In genomic region chr1:920008-920407, GRCh38 we compare ENCODE assay signal across 20 cellular contexts. TPM values are rescaled to one million over a fixed set of nuclear protein-coding genes. Genes with fewer than 3 reads are reported as not detected.
DNase-seq lines count a peak whose midpoint lies in the region; ATAC-seq, FAIRE-seq and TF ChIP-seq lines count a peak whose summit lies in the region.
"Had no signal": no experiment of that assay in that cellular context is flagged by ENCODE, and none has a peak within 500 bp of the region (broad histone marks: within the 10 kb centered on the region; RNA-seq: fewer than 3 reads in every experiment).

No MANE protein-coding gene starts in this region.

- H4K20me1 ChIP-seq in BLaER1 (peaks cover 19% of the 10 kb centered on the region; the same call in 1 of the 2 replicates), HCT116 (ENCODE audit: insufficient read depth) (no peaks in the 10 kb centered on the region)

- no peaks in the 10 kb centered on the region for H3K79me2 ChIP-seq in HCT116 (ENCODE audit: insufficient read depth, low read length)

- RAD21 ChIA-PET in HCT116 (lab: Charles Lee; ENCODE audit: low non-redundant PET in 1 of 2, low total read pairs in 2 of 2, uncharacterized antibody in 2 of 2, unreplicated experiment in 2 of 2) = no interaction called here

- POLR2A ChIA-PET in HCT116 (lab: Charles Lee) = no interaction called here

- H3K9me3 ChIP-seq in BLaER1 = no peaks in the 10 kb centered on the region
- no peaks in the 10 kb centered on the region for H3K9me3 ChIP-seq in HCT116 (ENCODE audit: control insufficient read depth in 1 of 2, insufficient read depth in 1 of 2, low read depth in 1 of 2, low read length in 2 of 2)
- H3K9me3 ChIP-seq: gastrocnemius medialis, left lung, right atrium auricular region, tibial nerve had no signal

- TF ChIP-seq POLR2A in HCT116 (IDR thresholded peaks at IDR 0.05; ENCODE audit: borderline replicate concordance, extremely low read depth, insufficient read depth, insufficient read length) = no peak

- H3K4me3 ChIP-seq in BLaER1 (no peak overlapping the region), HCT116 (replicated peaks in 1 of 2; ENCODE audit: low read depth in 1 of 2, low read length in 2 of 2) (no peak overlapping the region)
- H3K4me3 ChIP-seq: gastrocnemius medialis, left lung, right atrium auricular region, tibial nerve had no signal

- CTCF ChIA-PET in HCT116 (lab: Charles Lee) = no interaction called here

- peak overlapping the region; percentile 100 for H3K4me2 ChIP-seq in BLaER1
- H3K4me2 ChIP-seq in HCT116 (ENCODE audit: low read length) = no peak overlapping the region

- TF ChIP-seq RAD21 in HCT116 (IDR thresholded peaks at IDR 0.05; ENCODE audit: low read depth) = no peak

- BruUV-seq in HCT116 (replicated peaks; lab: Mats Ljungman, UMichigan) = no TSS peak

- ATAC-seq in HCT116 = no peak
- ATAC-seq in left colon = no peak
- ATAC-seq in GM21447 (IDR thresholded peaks at IDR 0.05; ENCODE audit: unreplicated experiment) = no peak
- ATAC-seq: activated CD4-positive, CD25-positive, alpha-beta regulatory T cell treated with anti-CD3 and anti-CD28 coated beads, Interleukin-2, amount 50 U/mL, for 24 hours; activated naive CD8-positive, alpha-beta T cell treated with anti-CD3 and anti-CD28 coated beads, Interleukin-2, amount 50 U/mL, for 24 hours; gastrocnemius medialis had no signal

- intact Hi-C loops in HCT116 (cut with micrococcal nuclease) (no loop called here), left colon (cut with DNase I, micrococcal nuclease) (no loop called here)

- no peaks in the 10 kb centered on the region for H3K36me3 ChIP-seq in BLaER1
- no peaks in the 10 kb centered on the region for H3K36me3 ChIP-seq in HCT116 (ENCODE audit: control insufficient read depth in 1 of 2, insufficient read depth in 2 of 2, low read length in 2 of 2)
- H3K36me3 ChIP-seq: gastrocnemius medialis, left lung, right atrium auricular region, tibial nerve had no signal

- H3K27me3 ChIP-seq in BLaER1 = peaks cover 36% of the 10 kb centered on the region
- H3K27me3 ChIP-seq in HCT116 (ENCODE audit: insufficient read depth, low read length) = peaks cover 37% of the 10 kb centered on the region; the same call in 1 of the 2 replicates
- H3K27me3 ChIP-seq: right atrium auricular region had no signal

- peaks cover 98% of the 10 kb centered on the region for H3K4me1 ChIP-seq in BLaER1
- H3K4me1 ChIP-seq in HCT116 (ENCODE audit: control insufficient read depth in 1 of 2, insufficient read depth in 2 of 2, low read length in 2 of 2) = peaks cover 31 to 37% of the 10 kb centered on the region in 2 experiments

- FAIRE-seq in frontal cortex (lab: Jason Lieb, UNC) = no peak
- FAIRE-seq: bronchial epithelial cell had no signal

- no peak overlapping the region for H2AFZ ChIP-seq in HCT116 (ENCODE audit: low read depth, low read length, poor library complexity, severe bottlenecking)

- H3K9ac ChIP-seq in BLaER1 (no peak overlapping the region), HCT116 (ENCODE audit: low read length) (no peak overlapping the region)

- H3K27ac ChIP-seq in BLaER1 (no peak overlapping the region), HCT116 (ENCODE audit: low read depth, low read length) (peak overlapping the region; percentile 48; the same call in 1 of the 2 replicates), VCaP (peak overlapping the region; percentile 99)
- H3K27ac ChIP-seq: gastrocnemius medialis, left lung, right atrium auricular region, tibial nerve had no signal

- TF ChIP-seq CTCF in HCT116 (IDR thresholded peaks at IDR 0.05 in 2 of 3, conservative IDR thresholded peaks at IDR 0.05 in 1 of 3; ENCODE audit: borderline replicate concordance in 1 of 3, insufficient read depth in 1 of 3, low read depth in 2 of 3, low read length in 2 of 3) = no peak
- no peak for TF ChIP-seq CTCF in VCaP (conservative IDR thresholded peaks at IDR 0.05)

- H3K9me2 ChIP-seq in HCT116 (ENCODE audit: insufficient read depth) = no peaks in the 10 kb centered on the region

- DNase-seq in HCT116 (ENCODE audit: low read depth, low spot score) (no peak), frontal cortex (ENCODE audit: low spot score in 2 of 2) (no peak), left colon (no peak)
- DNase-seq: activated naive CD8-positive, alpha-beta T cell treated with anti-CD3 and anti-CD28 coated beads, Interleukin-2, amount 50 U/mL, for 24 hours; DMS 273 treated with DMSO at 0.1 percent for 48 hours; gastrocnemius medialis; NK-92 treated with Interleukin-12 subunit alpha and Interleukin-12 subunit beta, amount 100 ng/mL, for 24 hours; occipital lobe; SHP77 treated with DMSO at 0.1 percent for 48 hours; stimulated activated naive CD4-positive, alpha-beta T cell treated with Interleukin-2 at 50 U/mL for 16 hours had no signal

TF ChIP-seq in HCT116, 20 proteins besides CTCF, POLR2A, EP300 and RAD21:
- no peak for TF ChIP-seq CEBPB (IDR thresholded peaks at IDR 0.05; ENCODE audit: low read depth)
- TF ChIP-seq ATF3 (IDR thresholded peaks at IDR 0.05) = no peak
- TF ChIP-seq SP1 (IDR thresholded peaks at IDR 0.05; ENCODE audit: low read depth) = no peak
- TF ChIP-seq ZFX (IDR thresholded peaks at IDR 0.05) = no peak
- TF ChIP-seq SRF (IDR thresholded peaks at IDR 0.05; ENCODE audit: low read depth) = no peak
- TF ChIP-seq EZH2 (IDR thresholded peaks at IDR 0.05) = no peak
- no peak for TF ChIP-seq CBX3 (IDR thresholded peaks at IDR 0.05; ENCODE audit: low read depth)
- TF ChIP-seq TCF7L2 (IDR thresholded peaks at IDR 0.05; ENCODE audit: borderline replicate concordance, extremely low read depth, insufficient read depth, insufficient read length) = no peak
- no peak for TF ChIP-seq POLR2AphosphoS5 (IDR thresholded peaks at IDR 0.05; ENCODE audit: low read depth, low read length)
- TF ChIP-seq MAX (IDR thresholded peaks at IDR 0.05) = no peak
- TF ChIP-seq REST (IDR thresholded peaks at IDR 0.05; ENCODE audit: low read depth) = no peak
- TF ChIP-seq ZBTB33 (IDR thresholded peaks at IDR 0.05; ENCODE audit: extremely low read depth, insufficient replicate concordance, low read length) = no peak
- TF ChIP-seq EGR1 (IDR thresholded peaks at IDR 0.05; ENCODE audit: low read depth) = no peak
- no peak for TF ChIP-seq SIN3A (IDR thresholded peaks at IDR 0.05; ENCODE audit: low read depth)

RNA-seq across cellular contexts. Expression of gene SAMD11, which starts 3.7 kb away (rescaled TPM):
- total RNA-seq in HCT116 (2021; ENCODE audit: unreplicated experiment) (11.5 TPM), frontal cortex (0.41 TPM), left colon (1 to 10 TPM; 1.6 to 5.1 TPM)
- polyA plus RNA-seq in HCT116 (2012) = 2.3 and 3.9 TPM in 2 replicates
- total RNA-seq: T-helper 2 cell treated with Interferon-gamma antibody and Interleukin-4, amounts not matched to agents 100 ng/mL and 5 ng/mL, for 36 hours had no signal
- polyA plus RNA-seq: IgD-negative memory B cell had no signal

RNA-seq across cellular contexts. Expression of gene NOC2L, which starts 39.0 kb away (rescaled TPM):
- total RNA-seq in HCT116 (2021; ENCODE audit: unreplicated experiment) (260 TPM), frontal cortex (67.3 TPM), left colon (10 to 100 TPM; 42.8 to 48.5 TPM)
- 169 and 185 TPM in 2 replicates for polyA plus RNA-seq in HCT116 (2012)

RNA-seq across cellular contexts. Expression of gene KLHL17, which starts 40.4 kb away (rescaled TPM):
- total RNA-seq in HCT116 (2021; ENCODE audit: unreplicated experiment) = 100.0 TPM
- polyA plus RNA-seq in HCT116 (2012) = 58.8 and 68.9 TPM in 2 replicates
- total RNA-seq in frontal cortex = 6.1 TPM
- total RNA-seq in left colon = 10 to 100 TPM in 1 of 2 donors, 1 to 10 TPM in 1; 9.9 to 13.1 TPM

RNA-seq across cellular contexts. Expression of gene PLEKHN1, which starts 46.3 kb away (rescaled TPM):
- total RNA-seq in HCT116 (2021; ENCODE audit: unreplicated experiment) (11.6 TPM), frontal cortex (not detected), left colon (under 1 TPM; 0.58 to 0.95 TPM)
- 9.4 and 9.6 TPM in 2 replicates for polyA plus RNA-seq in HCT116 (2012)
- total RNA-seq: occipital lobe had no signal
